8 cellular contexts compared by ENCODE assay signal in the genomic region with DNA sequence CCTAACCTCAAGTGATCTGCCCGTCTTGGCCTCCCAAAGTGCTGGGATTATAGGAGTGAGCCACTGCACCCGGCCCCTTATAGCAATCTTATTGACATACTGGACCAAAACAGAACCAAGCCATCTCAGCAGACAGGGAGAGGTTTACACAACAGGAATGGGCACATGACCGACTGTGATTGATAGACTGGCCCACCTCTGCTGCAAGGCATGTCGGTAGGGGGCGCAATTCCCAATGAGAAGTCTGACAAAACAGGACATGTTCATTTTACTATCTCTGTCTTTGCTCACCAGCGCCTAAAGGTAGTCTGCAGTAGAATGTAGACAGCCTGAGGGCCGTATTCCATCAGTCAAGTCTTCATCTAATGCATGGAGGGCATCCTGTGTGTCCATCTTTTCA. TPM values are rescaled to one million over a fixed set of nuclear protein-coding genes. Genes with fewer than 3 reads are reported as not detected.
DNase-seq lines count a peak whose midpoint lies in the region; ATAC-seq and TF ChIP-seq lines count a peak whose summit lies in the region.

No MANE protein-coding gene starts in this region.

- H3K27me3 Mint-ChIP-seq in activated T-cell treated with anti-CD3 and anti-CD28 coated beads, Interleukin-2, amount 50 U/mL, for 72 hours (ENCODE audit: low read depth) = peaks cover 69% of the 10 kb centered on the region

- H3K9me3 ChIP-seq in lower lobe of right lung = peaks cover 9% of the 10 kb centered on the region

- no peak overlapping the region for H3K4me3 ChIP-seq in AG10803 (ENCODE audit: low read length)
- no peak overlapping the region for H3K4me3 ChIP-seq in NB4 (ENCODE audit: low read depth, low read length)
- H3K4me3 ChIP-seq in lower lobe of right lung = no peak overlapping the region

- no peak for DNase-seq in AG10803 (ENCODE audit: low read depth)
- DNase-seq in NB4 (ENCODE audit: low read depth) = peak; percentile 84
- DNase-seq in activated T-cell treated with anti-CD3 and anti-CD28 coated beads, Interleukin-2, amount 50 U/mL, for 72 hours = peak; percentile 58 to 71
- no peak for DNase-seq in lower lobe of right lung
- DNase-seq in effector CD8-positive, alpha-beta T cell (lab: John Stamatoyannopoulos, UW) = no peak
- DNase-seq in SHP77 treated with DMSO at 0.1 percent for 48 hours (lab: John Stamatoyannopoulos, UW) = no peak
- DNase-seq in OCI-M2 (lab: John Stamatoyannopoulos, UW; ENCODE audit: unreplicated experiment) = no peak

- ATAC-seq in GM19035 (IDR thresholded peaks at IDR 0.05; ENCODE audit: unreplicated experiment) (peak; percentile 45), lower lobe of right lung (no peak)
- peak; percentile 27 to 54 for ATAC-seq in activated T-cell treated with anti-CD3 and anti-CD28 coated beads, Interleukin-2, amount 50 U/mL, for 72 hours (replicated peaks in 1 of 2)

- H3K4me1 Mint-ChIP-seq in activated T-cell treated with anti-CD3 and anti-CD28 coated beads, Interleukin-2, amount 50 U/mL, for 72 hours (ENCODE audit: low read depth) = no peaks in the 10 kb centered on the region

- H3K27me3 ChIP-seq in lower lobe of right lung (ENCODE audit: low read depth) = peaks cover 35% of the 10 kb centered on the region

- no peaks in the 10 kb centered on the region for H3K9me3 Mint-ChIP-seq in activated T-cell treated with anti-CD3 and anti-CD28 coated beads, Interleukin-2, amount 50 U/mL, for 72 hours

- no peak for TF ChIP-seq POLR2A in NB4 (IDR thresholded peaks at IDR 0.05; ENCODE audit: extremely low read depth, insufficient read length)

- intact Hi-C loops in lower lobe of right lung (cut with DNase I) = no loop called here

- no peak overlapping the region for H3K4me3 Mint-ChIP-seq in activated T-cell treated with anti-CD3 and anti-CD28 coated beads, Interleukin-2, amount 50 U/mL, for 72 hours

- H3K36me3 ChIP-seq in lower lobe of right lung = no peaks in the 10 kb centered on the region

- no peaks in the 10 kb centered on the region for H3K4me1 ChIP-seq in lower lobe of right lung

- no peak overlapping the region for H3K27ac ChIP-seq in lower lobe of right lung

- H3K27ac Mint-ChIP-seq in activated T-cell treated with anti-CD3 and anti-CD28 coated beads, Interleukin-2, amount 50 U/mL, for 72 hours = no peak overlapping the region

- TF ChIP-seq CTCF in AG10803 (conservative IDR thresholded peaks at IDR 0.05; ENCODE audit: low read length) (peak; percentile 42), NB4 (IDR thresholded peaks at IDR 0.05; ENCODE audit: low read depth, low read length) (peak; percentile 90), lower lobe of right lung (IDR thresholded peaks at IDR 0.05) (peak; percentile 45)

- H3K36me3 Mint-ChIP-seq in activated T-cell treated with anti-CD3 and anti-CD28 coated beads, Interleukin-2, amount 50 U/mL, for 72 hours (ENCODE audit: insufficient read depth in 2 of 2) = no peaks in the 10 kb centered on the region

RNA-seq across cellular contexts. Expression of a gene that starts 2.0 kb away (rescaled TPM):
- not detected for total RNA-seq in activated T-cell treated with anti-CD3 and anti-CD28 coated beads, Interleukin-2, amount 50 U/mL, for 72 hours
- total RNA-seq in lower lobe of right lung = 2.0 TPM

Comparison
In these comparisons a context has a peak if more than half of its experiments do, and no peak if none do; other contexts are left out.
1. DNase-seq: peak in NB4 (single experiment) and activated T-cell treated with anti-CD3 and anti-CD28 coated beads, Interleukin-2, amount 50 U/mL, for 72 hours (2 of 2); none in AG10803 (single experiment), lower lobe of right lung (single experiment), effector CD8-positive, alpha-beta T cell (single experiment), SHP77 treated with DMSO at 0.1 percent for 48 hours (single experiment) and OCI-M2 (single experiment).
2. ATAC-seq: peak in GM19035 (single experiment) and activated T-cell treated with anti-CD3 and anti-CD28 coated beads, Interleukin-2, amount 50 U/mL, for 72 hours (2 of 2); none in lower lobe of right lung (0 of 2).
3. Peak in every context shown above with its lines, with median percentiles within 50 percentile points of each other: CTCF ChIP-seq.